ENCODE assay signal across 1 cellular context in genomic region chr9:33765411-33765810, GRCh38.
A peak's percentile ranks its signal among the peaks of the same experiment; 100 is the strongest.
TF ChIP-seq lines count a peak whose summit lies in the region.

No MANE protein-coding gene starts in this region.

TF ChIP-seq in endothelial cell of umbilical vein, 7 proteins besides CTCF, POLR2A, EP300 and RAD21:
- TF ChIP-seq GATA2 (IDR thresholded peaks at IDR 0.05; ENCODE audit: insufficient read depth, insufficient read length, low read depth, low read length), result peak; percentile 15
- TF ChIP-seq FOS (IDR thresholded peaks at IDR 0.05; ENCODE audit: borderline replicate concordance, insufficient read depth, low read length), result peak; percentile 91
- TF ChIP-seq JUN (IDR thresholded peaks at IDR 0.05; ENCODE audit: borderline replicate concordance, insufficient read depth, insufficient read length, low read depth), result peak; percentile 67
- TF ChIP-seq EZH2 (IDR thresholded peaks at IDR 0.05; ENCODE audit: borderline replicate concordance, low read depth, low read length, severe bottlenecking), result no peak
- TF ChIP-seq MAX (IDR thresholded peaks at IDR 0.05; ENCODE audit: insufficient read depth, insufficient read length), result no peak
